In the genomic region with DNA sequence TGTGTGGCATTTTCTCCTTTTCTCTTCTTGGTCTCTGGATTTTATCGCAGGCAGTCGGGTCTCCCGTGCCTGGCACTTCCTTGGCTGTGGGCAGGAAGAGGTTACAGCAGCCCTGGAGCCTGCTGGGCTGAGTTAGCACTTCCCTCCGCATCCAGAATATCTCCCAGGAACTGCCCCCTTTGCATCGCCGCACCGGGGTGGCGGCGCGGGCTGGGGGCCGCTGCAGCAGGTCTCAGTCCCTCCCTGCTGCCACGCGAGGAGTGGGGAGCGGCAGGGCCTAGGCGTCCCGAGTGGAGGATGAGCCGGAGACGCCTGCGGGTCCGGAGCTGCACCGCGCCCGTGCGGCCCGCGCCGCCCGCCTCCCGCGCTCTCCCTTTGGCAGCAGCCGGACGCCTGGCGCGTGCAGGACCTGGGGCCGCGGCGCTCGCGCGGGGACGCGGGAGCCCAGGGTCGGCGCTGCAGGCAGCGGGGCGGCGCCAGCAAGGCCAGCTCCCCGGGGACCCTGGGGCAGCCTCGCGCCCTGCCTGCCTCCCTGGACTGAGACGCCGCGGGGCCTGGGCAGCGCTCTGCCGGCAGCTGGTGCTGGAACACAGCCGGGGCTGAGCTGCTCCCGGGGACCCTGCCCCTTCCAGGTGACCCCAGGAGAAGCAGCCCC, we compare ENCODE assay signal across 8 cellular contexts.
A peak's percentile ranks its signal among the peaks of the same experiment; 100 is the strongest.
DNase-seq lines count a peak whose midpoint lies in the region; ATAC-seq and TF ChIP-seq lines count a peak whose summit lies in the region.

No MANE protein-coding gene starts in this region.

- ATAC-seq in HG03025 (IDR thresholded peaks at IDR 0.05; ENCODE audit: low FRiP score, unreplicated experiment) (no peak), GM18505 (IDR thresholded peaks at IDR 0.05; ENCODE audit: unreplicated experiment) (no peak), HG03196 (IDR thresholded peaks at IDR 0.05; ENCODE audit: unreplicated experiment) (no peak)

- H3K27ac ChIP-seq in neural cell (ENCODE audit: low read length): no peak overlapping the region

- H3K4me3 ChIP-seq in AG10803 (ENCODE audit: low read length) (peak overlapping the region; percentile 17; the same call in 1 of the 2 replicates), MG63 (peak overlapping the region; percentile 43), neural cell (ENCODE audit: low read length) (peak overlapping the region; percentile 69)

- no peaks in the 10 kb centered on the region for H3F3A ChIP-seq in neural cell (ENCODE audit: insufficient read depth, low read length, poor library complexity, severe bottlenecking)

- H3K27me3 ChIP-seq in MG63 (no peaks in the 10 kb centered on the region; the same call in none of the 2 replicates), neural cell (ENCODE audit: insufficient read depth, low read depth, low read length) (peaks cover 27% of the 10 kb centered on the region)

- no peaks in the 10 kb centered on the region for H4K20me1 ChIP-seq in neural cell (ENCODE audit: insufficient read depth)

- TF ChIP-seq EP300 in neural cell (conservative IDR thresholded peaks at IDR 0.05; ENCODE audit: poor library complexity, severe bottlenecking): no peak

- no peaks in the 10 kb centered on the region for H3K79me2 ChIP-seq in neural cell (replicated peaks; ENCODE audit: insufficient read depth, low read length)

- peak overlapping the region; percentile 44 for H3K9ac ChIP-seq in neural cell (ENCODE audit: low read length)

- no peak for TF ChIP-seq RAD21 in neural cell (conservative IDR thresholded peaks at IDR 0.05)

- H2AFZ ChIP-seq in neural cell (ENCODE audit: low read depth, low read length): no peak overlapping the region

- DNase-seq in AG10803 (ENCODE audit: low read depth) (no peak), MG63 (peak; percentile 46), fibroblast of gingiva (ENCODE audit: low read depth) (peak; percentile 29), medulla oblongata (ENCODE audit: extremely low spot score) (no peak)

- no peak for TF ChIP-seq POLR2A in GM18505 (IDR thresholded peaks at IDR 0.05; ENCODE audit: borderline replicate concordance, extremely low read depth, insufficient read depth, insufficient read length)

- H3K36me3 ChIP-seq in MG63 (no peaks in the 10 kb centered on the region), neural cell (ENCODE audit: insufficient read depth, low read length) (no peaks in the 10 kb centered on the region)

- H3K9me2 ChIP-seq in neural cell (ENCODE audit: insufficient read depth, low read length): no peaks in the 10 kb centered on the region

- H3K9me3 ChIP-seq in MG63 (no peaks in the 10 kb centered on the region), neural cell (ENCODE audit: low read length) (no peaks in the 10 kb centered on the region)

- TF ChIP-seq CTCF in AG10803 (conservative IDR thresholded peaks at IDR 0.05; ENCODE audit: low read length) (no peak), neural cell (IDR thresholded peaks at IDR 0.05; ENCODE audit: poor library complexity, severe bottlenecking) (no peak)

- H3K4me2 ChIP-seq in neural cell (ENCODE audit: low read length): peak overlapping the region; percentile 76

TF ChIP-seq in neural cell, 6 proteins besides CTCF, POLR2A, EP300 and RAD21:
- TF ChIP-seq SMC3 (conservative IDR thresholded peaks at IDR 0.05; ENCODE audit: poor library complexity): peak; percentile 32
- no peak for TF ChIP-seq MXI1 (conservative IDR thresholded peaks at IDR 0.05; ENCODE audit: poor library complexity, severe bottlenecking)
- TF ChIP-seq POLR2AphosphoS5 (IDR thresholded peaks at IDR 0.05): peak; percentile 8

Comparison
In these comparisons a context has a peak if more than half of its experiments do, and no peak if none do; other contexts are left out.
1. DNase-seq: peak in MG63 (single experiment) and fibroblast of gingiva (single experiment); none in AG10803 (single experiment) and medulla oblongata (single experiment).
2. H3K4me3 ChIP-seq: peak in every context shown above with its lines; median percentile 69 in neural cell; 43 in MG63; 17 in AG10803.